In genomic region chr1:52026278-52026677, GRCh38 we compare ENCODE assay signal across 32 cellular contexts. TPM values are rescaled to one million over a fixed set of nuclear protein-coding genes. Genes with fewer than 3 reads are reported as not detected.
"Had no signal": no experiment of that assay in that cellular context is flagged by ENCODE, and none has a peak within 500 bp of the region (broad histone marks: within the 10 kb centered on the region; RNA-seq: fewer than 3 reads in every experiment).

No MANE protein-coding gene starts in this region.

- H3K27ac Mint-ChIP-seq: activated B cell treated with CpG ODN at 0.5 μM for 24 hours; activated CD4-positive, alpha-beta memory T cell treated with anti-CD3 and anti-CD28 coated beads for 36 hours; activated CD8-positive, alpha-beta T cell treated with anti-CD3 and anti-CD28 coated beads for 36 hours; activated naive CD4-positive, alpha-beta T cell treated with anti-CD3 and anti-CD28 coated beads for 36 hours; activated naive CD8-positive, alpha-beta T cell; activated naive CD8-positive, alpha-beta T cell treated with anti-CD3 and anti-CD28 coated beads, Interleukin-2, amount 10 ng/mL, durations not matched to agents 7 days and 5 days; activated naive CD8-positive, alpha-beta T cell treated with anti-CD3 and anti-CD28 coated beads, Interleukin-2, amount 50 U/mL, for 24 hours; activated T-helper 1 cell treated with anti-CD3 and anti-CD28 coated beads, Interleukin-12 subunit alpha, Interleukin-12 subunit beta, Interleukin-2, Interleukin-4 antibody, amounts not matched to agents 30 ng/mL and 10 ng/mL and 1 ng/mL, durations not matched to agents 14 hours and 24 hours and 36 hours; activated T-helper 2 cell treated with anti-CD3 and anti-CD28 coated beads, Interferon-gamma antibody, Interleukin-2, Interleukin-4, amounts not matched to agents 10 μg/mL and 5 μg/mL and 100 μg/mL, durations not matched to agents 14 hours and 24 hours and 36 hours; brain; T-helper 1 cell treated with Interleukin-12 subunit alpha and Interleukin-12 subunit beta and Interleukin-4 antibody, amounts not matched to agents 30 μg/mL and 1 μg/mL, for 36 hours; T-helper 2 cell treated with Interferon-gamma antibody and Interleukin-4, amounts not matched to agents 5 μg/mL and 100 μg/mL, for 36 hours had no signal

- H3K9me3 Mint-ChIP-seq: activated B cell treated with CpG ODN at 0.5 μM for 24 hours; activated CD4-positive, alpha-beta memory T cell treated with anti-CD3 and anti-CD28 coated beads for 36 hours; activated CD8-positive, alpha-beta T cell treated with anti-CD3 and anti-CD28 coated beads for 36 hours; activated naive CD4-positive, alpha-beta T cell treated with anti-CD3 and anti-CD28 coated beads for 36 hours; activated naive CD8-positive, alpha-beta T cell treated with anti-CD3 and anti-CD28 coated beads, Interleukin-2, amount 10 ng/mL, durations not matched to agents 7 days and 5 days; activated naive CD8-positive, alpha-beta T cell treated with anti-CD3 and anti-CD28 coated beads, Interleukin-2, amount 50 U/mL, for 24 hours; activated T-helper 1 cell treated with anti-CD3 and anti-CD28 coated beads, Interleukin-12 subunit alpha, Interleukin-12 subunit beta, Interleukin-2, Interleukin-4 antibody, amounts not matched to agents 30 ng/mL and 10 ng/mL and 1 ng/mL, durations not matched to agents 14 hours and 24 hours and 36 hours; activated T-helper 2 cell treated with anti-CD3 and anti-CD28 coated beads, Interferon-gamma antibody, Interleukin-2, Interleukin-4, amounts not matched to agents 10 μg/mL and 5 μg/mL and 100 μg/mL, durations not matched to agents 14 hours and 24 hours and 36 hours; brain; T-helper 1 cell treated with Interleukin-12 subunit alpha and Interleukin-12 subunit beta and Interleukin-4 antibody, amounts not matched to agents 30 μg/mL and 1 μg/mL, for 36 hours; T-helper 2 cell treated with Interferon-gamma antibody and Interleukin-4, amounts not matched to agents 5 μg/mL and 100 μg/mL, for 36 hours had no signal

- ATAC-seq: activated CD8-positive, alpha-beta T cell treated with anti-CD3 and anti-CD28 coated beads for 36 hours; activated naive CD8-positive, alpha-beta T cell treated with anti-CD3 and anti-CD28 coated beads, Interleukin-2, amount 50 U/mL, for 24 hours had no signal

- H3K9me3 ChIP-seq: ascending aorta had no signal

- H3K4me3 Mint-ChIP-seq: activated B cell treated with CpG ODN at 0.5 μM for 24 hours; activated CD4-positive, alpha-beta memory T cell treated with anti-CD3 and anti-CD28 coated beads for 36 hours; activated CD8-positive, alpha-beta T cell treated with anti-CD3 and anti-CD28 coated beads for 36 hours; activated naive CD4-positive, alpha-beta T cell treated with anti-CD3 and anti-CD28 coated beads for 36 hours; activated naive CD8-positive, alpha-beta T cell; activated naive CD8-positive, alpha-beta T cell treated with anti-CD3 and anti-CD28 coated beads, Interleukin-2, amount 10 ng/mL, durations not matched to agents 7 days and 5 days; activated naive CD8-positive, alpha-beta T cell treated with anti-CD3 and anti-CD28 coated beads, Interleukin-2, amount 50 U/mL, for 24 hours; activated T-helper 1 cell treated with anti-CD3 and anti-CD28 coated beads, Interleukin-12 subunit alpha, Interleukin-12 subunit beta, Interleukin-2, Interleukin-4 antibody, amounts not matched to agents 30 ng/mL and 10 ng/mL and 1 ng/mL, durations not matched to agents 14 hours and 24 hours and 36 hours; brain; T-helper 1 cell treated with Interleukin-12 subunit alpha and Interleukin-12 subunit beta and Interleukin-4 antibody, amounts not matched to agents 30 μg/mL and 1 μg/mL, for 36 hours; T-helper 2 cell treated with Interferon-gamma antibody and Interleukin-4, amounts not matched to agents 5 μg/mL and 100 μg/mL, for 36 hours had no signal

- H3K27me3 Mint-ChIP-seq: activated B cell treated with CpG ODN at 0.5 μM for 24 hours; activated CD4-positive, alpha-beta memory T cell treated with anti-CD3 and anti-CD28 coated beads for 36 hours; activated CD8-positive, alpha-beta T cell treated with anti-CD3 and anti-CD28 coated beads for 36 hours; activated naive CD8-positive, alpha-beta T cell; activated naive CD8-positive, alpha-beta T cell treated with anti-CD3 and anti-CD28 coated beads, Interleukin-2, amount 10 ng/mL, durations not matched to agents 7 days and 5 days; activated naive CD8-positive, alpha-beta T cell treated with anti-CD3 and anti-CD28 coated beads, Interleukin-2, amount 50 U/mL, for 24 hours; brain had no signal

- H3K4me3 ChIP-seq: ascending aorta had no signal

- H3K27ac ChIP-seq: ascending aorta, VCaP had no signal

- H3K27me3 ChIP-seq: ascending aorta had no signal

- DNase-seq: activated B cell treated with CpG ODN at 0.5 μM for 24 hours; activated CD4-positive, alpha-beta memory T cell treated with anti-CD3 and anti-CD28 coated beads for 36 hours; activated CD4-positive, alpha-beta T cell treated with anti-CD3 and anti-CD28 coated beads for 48 hours; activated CD4-positive, alpha-beta T cell treated with anti-CD3 and anti-CD28 coated beads, Interleukin-2, amount 50 U/mL, for 1 hour; activated CD4-positive, alpha-beta T cell treated with anti-CD3 and anti-CD28 coated beads, Interleukin-2, amount 50 U/mL, for 4 hours; activated CD4-positive, CD25-positive, alpha-beta regulatory T cell treated with anti-CD3 and anti-CD28 coated beads, Interleukin-2, amount 50 U/mL, for 72 hours; activated CD8-positive, alpha-beta memory T cell treated with anti-CD3 and anti-CD28 coated beads, Interleukin-2, amount 50 U/mL, for 4 hours; activated CD8-positive, alpha-beta T cell treated with anti-CD3 and anti-CD28 coated beads for 36 hours; activated effector memory CD4-positive, alpha-beta T cell treated with Interleukin-2 at 50 U/mL for 16 hours; activated gamma-delta T cell; activated naive CD4-positive, alpha-beta T cell treated with anti-CD3 and anti-CD28 coated beads for 36 hours; activated naive CD4-positive, alpha-beta T cell treated with anti-CD3 and anti-CD28 coated beads, Interleukin-2, amount 50 U/mL, for 16 hours; activated naive CD8-positive, alpha-beta T cell treated with anti-CD3 and anti-CD28 coated beads, Interleukin-2, amount 10 ng/mL, durations not matched to agents 7 days and 5 days; activated naive CD8-positive, alpha-beta T cell treated with anti-CD3 and anti-CD28 coated beads, Interleukin-2, amount 50 U/mL, for 24 hours; activated T-cell treated with anti-CD3 and anti-CD28 coated beads for 4 hours; activated T-cell treated with anti-CD3 and anti-CD28 coated beads, Interleukin-2, amount 50 U/mL, for 1 hour; activated T-cell treated with anti-CD3 and anti-CD28 coated beads, Interleukin-2, amount 50 U/mL, for 48 hours; amygdala; anterior cingulate cortex; central memory CD4-positive, alpha-beta T cell; SW 1271; T-helper 1 cell; T-helper 9 cell had no signal

RNA-seq across cellular contexts. Expression of gene RAB3B, which starts 35.8 kb away (rescaled TPM):
- total RNA-seq: ascending aorta, cardiac septum had no signal
